Comparison of ENCODE assay signal across 8 cellular contexts in genomic region chr6:142537612-142538478, GRCh38.
DNase-seq lines count a peak whose midpoint lies in the region; ATAC-seq and TF ChIP-seq lines count a peak whose summit lies in the region.

No MANE protein-coding gene starts in this region.

- in situ Hi-C loops in GM13977 (cut with MboI; ENCODE audit: low pct_unique_long_range_greater_than_20kb, low sequenced_read_pairs, unreplicated experiment): no loop called here

- ATAC-seq in GM21528 (IDR thresholded peaks at IDR 0.05; ENCODE audit: low FRiP score, unreplicated experiment): no peak

- DNase-seq in COLO668 (lab: John Stamatoyannopoulos, UW; ENCODE audit: unreplicated experiment): peak; percentile 16
- DNase-seq in GM13977 (ENCODE audit: low spot score): no peak
- peak; percentile 37 for DNase-seq in SK-N-DZ (ENCODE audit: low spot score)
- DNase-seq in iPS-NIHi11 (ENCODE audit: low spot score): peak; percentile 10
- DNase-seq in NCI-H2081 treated with DMSO at 0.1 percent for 48 hours (lab: John Stamatoyannopoulos, UW): no peak
- no peak for DNase-seq in activated CD4-positive, CD25-positive, alpha-beta regulatory T cell treated with anti-CD3 and anti-CD28 coated beads, Interleukin-2, amount 50 U/mL, for 72 hours
- no peak for DNase-seq in DMS114 treated with DMSO at 0.1 percent for 48 hours (lab: John Stamatoyannopoulos, UW; ENCODE audit: unreplicated experiment)

- TF ChIP-seq CTCF in GM13977 (IDR thresholded peaks at IDR 0.05; ENCODE audit: extremely low read depth, insufficient read depth, missing control alignments): peak; percentile 54

Comparison
In these comparisons a context has a peak if more than half of its experiments do, and no peak if none do; other contexts are left out.
1. DNase-seq: peak in COLO668 (single experiment), SK-N-DZ (single experiment) and iPS-NIHi11 (single experiment); none in GM13977 (single experiment), NCI-H2081 treated with DMSO at 0.1 percent for 48 hours (single experiment), activated CD4-positive, CD25-positive, alpha-beta regulatory T cell treated with anti-CD3 and anti-CD28 coated beads, Interleukin-2, amount 50 U/mL, for 72 hours (single experiment) and DMS114 treated with DMSO at 0.1 percent for 48 hours (single experiment).